Comparison of ENCODE assay signal across 24 cellular contexts in genomic region chr3:157261000-157261399, GRCh38.
DNase-seq lines count a peak whose midpoint lies in the region; ATAC-seq and TF ChIP-seq lines count a peak whose summit lies in the region.
"Had no signal": no experiment of that assay in that cellular context is flagged by ENCODE, and none has a peak within 500 bp of the region (broad histone marks: within the 10 kb centered on the region; RNA-seq: fewer than 3 reads in every experiment).

No MANE protein-coding gene starts in this region.

- peak; percentile 39 for DNase-seq in BJ (ENCODE audit: low read depth)
- peak; percentile 51 for DNase-seq in NB4 (ENCODE audit: low read depth)
- no peak for DNase-seq in chondrocyte (ENCODE audit: low spot score)
- peak; percentile 25 for DNase-seq in renal cortical epithelial cell (ENCODE audit: low read depth)
- no peak for DNase-seq in NCI-H446 (lab: John Stamatoyannopoulos, UW)
- DNase-seq in suprapubic skin (ENCODE audit: low spot score in 2 of 2) = no peak
- DNase-seq in activated T-cell treated with anti-CD3 and anti-CD28 coated beads, Interleukin-2, amount 50 U/mL, for 4 hours = no peak
- no peak for DNase-seq in left colon
- DNase-seq: activated CD8-positive, alpha-beta T cell treated with anti-CD3 and anti-CD28 coated beads for 36 hours; CD8-positive, alpha-beta memory T cell; H9; KBM-7; NCI-H1092 treated with DMSO at 0.1 percent for 48 hours; NCI-H2029; NCI-H446 treated with DMSO at 0.1 percent for 48 hours; ovary; Peyer's patch; right cardiac atrium; stimulated activated naive B cell treated with anti-CD40 and anti-IgM and Interleukin-4, amounts not matched to agents 10 μg/mL and 1 μg/mL and 100 μg/mL, for 72 hours; thyroid gland had no signal

- no peak for ATAC-seq in activated T-cell treated with anti-CD3 and anti-CD28 coated beads, Interleukin-2, amount 50 U/mL, for 4 hours
- no peak for ATAC-seq in left colon
- ATAC-seq: activated CD4-positive, CD25-positive, alpha-beta regulatory T cell treated with anti-CD3 and anti-CD28 coated beads, Interleukin-2, amount 50 U/mL, for 24 hours; activated CD8-positive, alpha-beta T cell treated with anti-CD3 and anti-CD28 coated beads for 36 hours; right cardiac atrium; stimulated activated naive B cell treated with anti-CD40 and anti-IgM and Interleukin-4, amounts not matched to agents 10 μg/mL and 1 μg/mL and 100 μg/mL, for 72 hours had no signal

- 76% methylated on average over 6 of the region's 6 CpGs for whole genome bisulfite sequencing in suprapubic skin

- H3K4me1 Mint-ChIP-seq in chondrocyte (ENCODE audit: low read depth) = peaks cover 26% of the 10 kb centered on the region
- no peaks in the 10 kb centered on the region for H3K4me1 Mint-ChIP-seq in activated T-cell treated with anti-CD3 and anti-CD28 coated beads, Interleukin-2, amount 50 U/mL, for 4 hours (ENCODE audit: low read depth)
- H3K4me1 Mint-ChIP-seq: activated naive CD4-positive, alpha-beta T cell treated with anti-CD3 and anti-CD28 coated beads, Interleukin-2, amount 50 U/mL, for 24 hours; CD8-positive, alpha-beta memory T cell; stimulated activated naive B cell treated with anti-CD40 and anti-IgM and Interleukin-4, amounts not matched to agents 10 μg/mL and 1 μg/mL and 100 μg/mL, for 72 hours had no signal

- no peaks in the 10 kb centered on the region for H3K9me3 ChIP-seq in suprapubic skin
- H3K9me3 ChIP-seq: ovary, Peyer's patch, thyroid gland had no signal

- TF ChIP-seq CTCF in BJ (IDR thresholded peaks at IDR 0.05; ENCODE audit: insufficient read depth, low read depth, low read length) (no peak), NB4 (IDR thresholded peaks at IDR 0.05; ENCODE audit: low read depth, low read length) (no peak), chondrocyte (IDR thresholded peaks at IDR 0.05) (no peak), suprapubic skin (IDR thresholded peaks at IDR 0.05) (no peak)

- peak overlapping the region; percentile 19 for H3K27ac Mint-ChIP-seq in chondrocyte (ENCODE audit: unreplicated experiment)
- H3K27ac Mint-ChIP-seq: activated CD8-positive, alpha-beta T cell treated with anti-CD3 and anti-CD28 coated beads for 36 hours; activated naive CD4-positive, alpha-beta T cell treated with anti-CD3 and anti-CD28 coated beads, Interleukin-2, amount 50 U/mL, for 24 hours; CD8-positive, alpha-beta memory T cell; stimulated activated naive B cell treated with anti-CD40 and anti-IgM and Interleukin-4, amounts not matched to agents 10 μg/mL and 1 μg/mL and 100 μg/mL, for 72 hours had no signal

- H3K4me3 ChIP-seq in BJ (ENCODE audit: low read depth, low read length) (no peak overlapping the region), NB4 (ENCODE audit: low read depth, low read length) (no peak overlapping the region), suprapubic skin (no peak overlapping the region)
- H3K4me3 ChIP-seq: ovary, Peyer's patch, SK-N-MC, thyroid gland had no signal

- H3K9me3 Mint-ChIP-seq in chondrocyte (ENCODE audit: low read depth) = no peaks in the 10 kb centered on the region
- no peaks in the 10 kb centered on the region for H3K9me3 Mint-ChIP-seq in activated T-cell treated with anti-CD3 and anti-CD28 coated beads, Interleukin-2, amount 50 U/mL, for 4 hours
- H3K9me3 Mint-ChIP-seq: activated CD8-positive, alpha-beta T cell treated with anti-CD3 and anti-CD28 coated beads for 36 hours; activated naive CD4-positive, alpha-beta T cell treated with anti-CD3 and anti-CD28 coated beads, Interleukin-2, amount 50 U/mL, for 24 hours; CD8-positive, alpha-beta memory T cell; H9; stimulated activated naive B cell treated with anti-CD40 and anti-IgM and Interleukin-4, amounts not matched to agents 10 μg/mL and 1 μg/mL and 100 μg/mL, for 72 hours had no signal

- intact Hi-C loops in left colon (cut with DNase I, micrococcal nuclease) = no loop called here

- POLR2A ChIA-PET in BJ (lab: Charles Lee) = interaction anchor here (0.7 kb wide), 1 partner anchor 176 kb away, joined by 3 read pairs; no protein-coding TSS in a partner anchor

- CTCF ChIA-PET in BJ (lab: Yijun Ruan, JAX) = interaction anchor here (1.3 kb wide), 1 partner anchor 56 kb away, joined by 4 read pairs; no protein-coding TSS in a partner anchor

- H3K27me3 ChIP-seq in BJ (ENCODE audit: control insufficient read depth, insufficient read depth, low read length) = no peaks in the 10 kb centered on the region
- no peaks in the 10 kb centered on the region for H3K27me3 ChIP-seq in suprapubic skin
- H3K27me3 ChIP-seq: ovary, Peyer's patch, thyroid gland had no signal

- H3K27ac ChIP-seq in suprapubic skin = no peak overlapping the region
- H3K27ac ChIP-seq: ovary, Peyer's patch, SK-N-MC, thyroid gland had no signal

- TF ChIP-seq EP300 in suprapubic skin (IDR thresholded peaks at IDR 0.05) = no peak

- TF ChIP-seq POLR2A in NB4 (IDR thresholded peaks at IDR 0.05; ENCODE audit: extremely low read depth, insufficient read length) = no peak
- no peak for TF ChIP-seq POLR2A in suprapubic skin (IDR thresholded peaks at IDR 0.05)

- no peak overlapping the region for H3K4me3 Mint-ChIP-seq in chondrocyte (ENCODE audit: unreplicated experiment)
- no peak overlapping the region for H3K4me3 Mint-ChIP-seq in activated T-cell treated with anti-CD3 and anti-CD28 coated beads, Interleukin-2, amount 50 U/mL, for 4 hours
- H3K4me3 Mint-ChIP-seq: activated CD8-positive, alpha-beta T cell treated with anti-CD3 and anti-CD28 coated beads for 36 hours; activated naive CD4-positive, alpha-beta T cell treated with anti-CD3 and anti-CD28 coated beads, Interleukin-2, amount 50 U/mL, for 24 hours; brain; CD8-positive, alpha-beta memory T cell; H9; stimulated activated naive B cell treated with anti-CD40 and anti-IgM and Interleukin-4, amounts not matched to agents 10 μg/mL and 1 μg/mL and 100 μg/mL, for 72 hours had no signal

- H3K27me3 Mint-ChIP-seq in chondrocyte (ENCODE audit: low read depth) = no peaks in the 10 kb centered on the region
- no peaks in the 10 kb centered on the region for H3K27me3 Mint-ChIP-seq in activated T-cell treated with anti-CD3 and anti-CD28 coated beads, Interleukin-2, amount 50 U/mL, for 4 hours (ENCODE audit: low read depth)
- H3K27me3 Mint-ChIP-seq: activated CD8-positive, alpha-beta T cell treated with anti-CD3 and anti-CD28 coated beads for 36 hours; activated naive CD4-positive, alpha-beta T cell treated with anti-CD3 and anti-CD28 coated beads, Interleukin-2, amount 50 U/mL, for 24 hours; brain; CD8-positive, alpha-beta memory T cell; stimulated activated naive B cell treated with anti-CD40 and anti-IgM and Interleukin-4, amounts not matched to agents 10 μg/mL and 1 μg/mL and 100 μg/mL, for 72 hours had no signal

- H3K36me3 Mint-ChIP-seq in chondrocyte (ENCODE audit: low read depth) = no peaks in the 10 kb centered on the region
- H3K36me3 Mint-ChIP-seq in activated T-cell treated with anti-CD3 and anti-CD28 coated beads, Interleukin-2, amount 50 U/mL, for 4 hours (ENCODE audit: insufficient read depth) = peaks cover 3% of the 10 kb centered on the region
- H3K36me3 Mint-ChIP-seq: brain; stimulated activated naive B cell treated with anti-CD40 and anti-IgM and Interleukin-4, amounts not matched to agents 10 μg/mL and 1 μg/mL and 100 μg/mL, for 72 hours had no signal

- no peaks in the 10 kb centered on the region for H3K36me3 ChIP-seq in BJ (ENCODE audit: control insufficient read depth, insufficient read depth, low read length)
- H3K36me3 ChIP-seq in suprapubic skin = no peaks in the 10 kb centered on the region
- H3K36me3 ChIP-seq: ovary, Peyer's patch, thyroid gland had no signal

- H3K4me1 ChIP-seq in suprapubic skin = no peaks in the 10 kb centered on the region
- H3K4me1 ChIP-seq: Peyer's patch, thyroid gland had no signal

Comparison
In these comparisons a context has a peak if more than half of its experiments do, and no peak if none do; other contexts are left out.
1. DNase-seq: peak in BJ (single experiment), NB4 (single experiment) and renal cortical epithelial cell (single experiment); none in chondrocyte (single experiment), NCI-H446 (0 of 2), suprapubic skin (0 of 2), activated T-cell treated with anti-CD3 and anti-CD28 coated beads, Interleukin-2, amount 50 U/mL, for 4 hours (single experiment) and left colon (0 of 2).